Comparison of ENCODE assay signal across 8 cellular contexts in the genomic region with DNA sequence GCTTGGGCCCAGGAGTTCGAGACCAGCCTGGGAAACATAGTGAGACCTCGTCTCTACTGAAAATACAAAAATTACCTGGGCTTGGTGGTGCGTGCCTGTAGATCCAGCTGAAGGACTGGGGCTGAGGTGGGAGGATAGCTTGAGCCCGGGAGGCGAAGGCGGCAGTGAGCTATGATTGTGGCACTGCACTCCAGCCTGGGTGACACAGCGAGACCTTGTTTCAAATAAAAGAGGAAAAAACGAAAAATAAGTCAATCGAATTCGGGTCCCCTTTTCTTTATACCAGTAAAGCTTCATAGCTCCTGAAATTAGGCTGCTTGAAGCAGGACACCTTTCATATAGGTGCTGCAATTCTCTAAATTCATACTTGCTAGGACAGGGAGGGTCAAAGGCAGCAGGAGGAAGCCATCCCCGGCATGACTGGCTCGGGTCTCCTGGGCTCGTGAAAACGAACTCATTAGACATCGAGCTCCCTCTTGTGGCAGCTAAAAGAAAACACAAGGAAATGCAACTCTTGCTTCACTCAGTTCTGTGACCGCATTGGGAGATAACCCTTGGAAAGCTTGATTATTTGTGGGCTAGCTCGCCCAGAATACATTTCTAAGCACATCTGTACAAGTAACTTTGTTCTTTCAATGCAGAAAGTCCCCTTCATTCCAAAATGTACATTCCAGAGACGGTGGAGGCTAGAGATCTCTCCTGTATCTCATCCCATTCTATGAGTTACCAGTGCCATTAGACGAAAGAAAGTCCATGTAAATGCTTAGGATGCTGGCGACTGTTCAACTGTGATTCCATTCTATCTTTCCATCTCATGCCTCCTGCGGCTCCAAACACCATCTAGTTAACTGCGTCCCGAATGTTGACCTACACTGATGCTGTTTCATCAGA. TPM values are rescaled to one million over a fixed set of nuclear protein-coding genes. Genes with fewer than 3 reads are reported as not detected.
DNase-seq lines count a peak whose midpoint lies in the region; ATAC-seq and TF ChIP-seq lines count a peak whose summit lies in the region.

No MANE protein-coding gene starts in this region.

- H3K9me2 ChIP-seq in Loucy (replicated peaks; ENCODE audit: low read depth, low read length), result no peaks in the 10 kb centered on the region

- TF ChIP-seq CTCF in Loucy (conservative IDR thresholded peaks at IDR 0.05; ENCODE audit: low read length) (peak; percentile 76), heart right ventricle (IDR thresholded peaks at IDR 0.05) (peak; percentile 64 to 81 (median 76))

- H3K9ac ChIP-seq in Loucy (ENCODE audit: low read depth, low read length, poor library complexity, severe bottlenecking) (no peak overlapping the region), adipocyte (ENCODE audit: low read length) (peak overlapping the region; percentile 59)

- no peaks in the 10 kb centered on the region for H3K9me3 ChIP-seq in Loucy (ENCODE audit: insufficient read depth, low read depth, low read length)
- H3K9me3 ChIP-seq in adipocyte (ENCODE audit: control insufficient read depth, low read length), result no peaks in the 10 kb centered on the region
- H3K9me3 ChIP-seq in heart right ventricle, result peaks cover 0 to 13% (median 0%) of the 10 kb centered on the region in 11 donors

- H3K4me2 ChIP-seq in Loucy (ENCODE audit: low read depth, low read length, poor library complexity, severe bottlenecking), result no peak overlapping the region

- no peak overlapping the region for H3K4me3 ChIP-seq in Loucy (ENCODE audit: low read length, poor library complexity, severe bottlenecking)
- H3K4me3 ChIP-seq in adipocyte (ENCODE audit: low read length), result peak overlapping the region; percentile 59
- H3K4me3 ChIP-seq in heart right ventricle, result no peak overlapping the region

- no peaks in the 10 kb centered on the region for H3K36me3 ChIP-seq in Loucy (ENCODE audit: insufficient read depth, low read length)
- no peaks in the 10 kb centered on the region for H3K36me3 ChIP-seq in adipocyte (ENCODE audit: control insufficient read depth, insufficient read depth, low read length, severe bottlenecking)
- no peaks in the 10 kb centered on the region for H3K36me3 ChIP-seq in heart right ventricle

- no peaks in the 10 kb centered on the region for H3K79me2 ChIP-seq in Loucy (ENCODE audit: insufficient read depth, low read length)

- H3K27ac ChIP-seq in heart right ventricle, result no peak overlapping the region

- H4K20me1 ChIP-seq in Loucy (ENCODE audit: insufficient read depth, low read length, poor library complexity, severe bottlenecking), result no peaks in the 10 kb centered on the region

- intact Hi-C loops in heart right ventricle (cut with DNase I), result loop anchor here in 7 of 10 donors (1.0 to 10.0 kb wide), 8 partner anchors 65 to 306 kb away; a partner anchor contains a TSS
- intact Hi-C loops in posterior cingulate gyrus (cut with DNase I), result loop anchor here (2.0 to 5.0 kb wide), 2 partner anchors 121 to 306 kb away; no protein-coding TSS in a partner anchor

- H3K27me3 ChIP-seq in Loucy (ENCODE audit: insufficient read depth, low read length, poor library complexity, severe bottlenecking) (no peaks in the 10 kb centered on the region), adipocyte (replicated peaks; ENCODE audit: control insufficient read depth, insufficient read depth, low read length) (no peaks in the 10 kb centered on the region), heart right ventricle (peaks cover 0 to 23% (median 3%) of the 10 kb centered on the region in 7 donors)

- H3K4me1 ChIP-seq in Loucy (ENCODE audit: insufficient read depth, low read length, poor library complexity, severe bottlenecking) (no peaks in the 10 kb centered on the region), adipocyte (ENCODE audit: control insufficient read depth, insufficient read depth, low read length) (peaks cover 4% of the 10 kb centered on the region), heart right ventricle (peaks cover 0 to 33% (median 8%) of the 10 kb centered on the region in 9 donors)

- 30 to 33% methylated on average over 23 of the region's 23 CpGs for WGBS in heart right ventricle, 2 donors

- H2AFZ ChIP-seq in Loucy (ENCODE audit: low read length), result peak overlapping the region; percentile 89

- ATAC-seq in heart right ventricle (peak; percentile 74 to 97 (median 94)), GM18511 (IDR thresholded peaks at IDR 0.05; ENCODE audit: unreplicated experiment) (no peak), GM21717 (IDR thresholded peaks at IDR 0.05; ENCODE audit: unreplicated experiment) (no peak)

- H3F3A ChIP-seq in Loucy (ENCODE audit: low read depth), result no peaks in the 10 kb centered on the region

- peak; percentile 82 for DNase-seq in ELF-1 (ENCODE audit: low read depth, low spot score)
- peak; percentile 68 to 78 for DNase-seq in SHP77 (lab: John Stamatoyannopoulos, UW)
- DNase-seq in adipocyte (ENCODE audit: low read depth), result peak; percentile 92
- DNase-seq in heart right ventricle, result peak; percentile 47 to 78
- DNase-seq in posterior cingulate gyrus, result peak in 8 of 10 donors; percentile 32 to 91 (median 56)

RNA-seq across cellular contexts. Expression of a gene that starts 16.8 kb away (rescaled TPM):
- 1 to 10 TPM in 4 of 10 donors, under 1 TPM in 6; 0.17 to 5.8 (median 0.54) TPM for total RNA-seq in heart right ventricle
- polyA plus RNA-seq in heart right ventricle, result under 1 TPM in 1 of 2 donors, not detected in 1; 0.67 TPM

RNA-seq across cellular contexts. Expression of a gene that starts 17.1 kb away (rescaled TPM):
- total RNA-seq in heart right ventricle, result 10 to 100 TPM in 1 of 10 donors, 1 to 10 TPM in 9; 1.3 to 16.5 (median 3.3) TPM
- 1 to 10 TPM in 1 of 2 donors, under 1 TPM in 1; 0.73 to 2.0 TPM for polyA plus RNA-seq in heart right ventricle

RNA-seq across cellular contexts. Expression of a gene that starts 26.1 kb away (rescaled TPM):
- 10 to 100 TPM in 2 of 10 donors, 1 to 10 TPM in 8; 1.5 to 16.9 (median 4.0) TPM for total RNA-seq in heart right ventricle
- polyA plus RNA-seq in heart right ventricle, result 1 to 10 TPM in 1 of 2 donors, under 1 TPM in 1; 0.95 to 4.4 TPM

RNA-seq across cellular contexts. Expression of a gene that starts 54.0 kb away (rescaled TPM):
- total RNA-seq in heart right ventricle, result 1 to 10 TPM in 1 of 10 donors, under 1 TPM in 8, not detected in 1; 0.17 to 1.3 (median 0.47) TPM
- under 1 TPM; 0.44 to 0.83 TPM for polyA plus RNA-seq in heart right ventricle

Comparison
In these comparisons a context has a peak if more than half of its experiments do, and no peak if none do; other contexts are left out.
1. ATAC-seq: peak in heart right ventricle (8 of 8); none in GM18511 (single experiment) and GM21717 (single experiment).
2. Peak in every context shown above with its lines, with median percentiles within 50 percentile points of each other: DNase-seq.